8 cellular contexts compared by ENCODE assay signal in the genomic region with DNA sequence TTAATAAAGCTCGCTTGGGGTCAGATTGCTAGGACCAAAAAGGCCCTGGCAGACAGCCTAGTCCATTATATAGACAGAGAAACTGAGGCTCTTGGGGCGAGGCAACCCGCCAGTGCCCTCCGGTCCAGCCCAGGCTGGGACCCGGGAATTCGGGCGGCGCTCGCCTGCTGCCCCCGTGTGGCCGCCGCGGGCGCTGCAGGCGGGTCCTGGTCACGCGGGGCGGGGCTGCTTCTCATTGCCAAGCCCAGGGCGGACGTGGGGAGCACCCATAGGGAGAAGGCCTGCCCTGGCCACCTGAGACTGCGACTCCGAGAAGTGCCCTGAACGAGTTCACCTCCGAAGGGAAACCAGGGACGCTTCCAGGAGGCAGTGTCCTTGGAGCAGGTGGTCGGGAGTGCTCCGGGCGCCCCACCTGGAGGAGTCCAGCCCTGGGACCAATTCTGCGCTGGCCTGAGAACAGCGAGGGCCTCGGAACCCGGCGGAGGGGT. TPM values are rescaled to one million over a fixed set of nuclear protein-coding genes. Genes with fewer than 3 reads are reported as not detected.
DNase-seq lines count a peak whose midpoint lies in the region; ATAC-seq and TF ChIP-seq lines count a peak whose summit lies in the region.

No MANE protein-coding gene starts in this region.

- H3K79me2 ChIP-seq in PC-9 (ENCODE audit: low read depth) = no peaks in the 10 kb centered on the region
- H3K79me2 ChIP-seq in osteoblast (ENCODE audit: insufficient read depth, low read length) = no peaks in the 10 kb centered on the region

- POLR2A ChIA-PET in PC-9 (lab: Charles Lee; ENCODE audit: unreplicated experiment) = no interaction called here

- no peaks in the 10 kb centered on the region for H3K36me3 ChIP-seq in BE2C
- no peaks in the 10 kb centered on the region for H3K36me3 ChIP-seq in PC-9 (ENCODE audit: low read depth)
- no peaks in the 10 kb centered on the region for H3K36me3 ChIP-seq in osteoblast (ENCODE audit: insufficient read depth, low read length)
- H3K36me3 ChIP-seq in thoracic aorta = no peaks in the 10 kb centered on the region

- H3K4me1 ChIP-seq in BE2C = no peaks in the 10 kb centered on the region
- H3K4me1 ChIP-seq in PC-9 (replicated peaks; ENCODE audit: insufficient read depth) = peaks cover 8% of the 10 kb centered on the region
- H3K4me1 ChIP-seq in osteoblast (ENCODE audit: insufficient read depth, low read length) = peaks cover 4% of the 10 kb centered on the region
- no peaks in the 10 kb centered on the region for H3K4me1 ChIP-seq in thoracic aorta (ENCODE audit: control insufficient read depth in 1 of 2, low read depth in 2 of 2)

- no TSS peak for BruUV-seq in PC-9 (replicated peaks; lab: Mats Ljungman, UMichigan)

- no peak overlapping the region for H3K4me2 ChIP-seq in PC-9
- peak overlapping the region; percentile 13 for H3K4me2 ChIP-seq in osteoblast (ENCODE audit: insufficient read depth, low read length)

- no peak overlapping the region for H3K4me3 ChIP-seq in BE2C (ENCODE audit: low read depth, low read length)
- H3K4me3 ChIP-seq in PC-9 = no peak overlapping the region
- no peak overlapping the region for H3K4me3 ChIP-seq in fibroblast of villous mesenchyme (ENCODE audit: low read depth, low read length)
- H3K4me3 ChIP-seq in osteoblast (ENCODE audit: insufficient read depth, low read length) = no peak overlapping the region
- no peak overlapping the region for H3K4me3 ChIP-seq in thoracic aorta

- H3K9me2 ChIP-seq in PC-9 (ENCODE audit: insufficient read depth) = no peaks in the 10 kb centered on the region

- H4K20me1 ChIP-seq in PC-9 (ENCODE audit: insufficient read depth) (no peaks in the 10 kb centered on the region), osteoblast (ENCODE audit: insufficient read depth, low read length) (peaks cover 2% of the 10 kb centered on the region)

- H3K27me3 ChIP-seq in BE2C (no peaks in the 10 kb centered on the region), PC-9 (ENCODE audit: insufficient read depth, low read depth) (no peaks in the 10 kb centered on the region), osteoblast (ENCODE audit: insufficient read depth, low read length) (no peaks in the 10 kb centered on the region), thoracic aorta (replicated peaks; ENCODE audit: insufficient read depth) (no peaks in the 10 kb centered on the region)

- DNase-seq in BE2C (peak; percentile 73), PC-9 (peak; percentile 42 to 85), fibroblast of villous mesenchyme (ENCODE audit: low read depth) (peak; percentile 44), osteoblast (ENCODE audit: insufficient read length, low spot score, missing footprints) (peak; percentile 93), thoracic aorta (ENCODE audit: low spot score) (no peak), NCI-H128 (lab: John Stamatoyannopoulos, UW; ENCODE audit: unreplicated experiment) (no peak)
- DNase-seq in activated T-helper 1 cell treated with anti-CD3 and anti-CD28 coated beads, Interleukin-2, amount 50 U/mL, for 16 hours (ENCODE audit: low read depth in 1 of 2, low spot score in 1 of 2) = peak; percentile 52 to 55

- peaks cover 34% of the 10 kb centered on the region; the same call in 1 of the 2 replicates for H3F3A ChIP-seq in PC-9 (ENCODE audit: insufficient read depth, low read depth)

- peak; percentile 51 for ATAC-seq in GM21515 (IDR thresholded peaks at IDR 0.05; ENCODE audit: unreplicated experiment)
- no peak for ATAC-seq in thoracic aorta (ENCODE audit: insufficient number of reproducible peaks, low FRiP score, low read depth)

- peak; percentile 93 for TF ChIP-seq CTCF in BE2C (IDR thresholded peaks at IDR 0.05; ENCODE audit: low read depth, low read length)
- peak; percentile 100 for TF ChIP-seq CTCF in PC-9 (conservative IDR thresholded peaks at IDR 0.05)
- TF ChIP-seq CTCF in fibroblast of villous mesenchyme (IDR thresholded peaks at IDR 0.05; ENCODE audit: insufficient read depth, low read depth, low read length) = peak; percentile 94
- TF ChIP-seq CTCF in osteoblast (IDR thresholded peaks at IDR 0.05; ENCODE audit: extremely low read depth, low read depth, low read length) = peak; percentile 79
- TF ChIP-seq CTCF in thoracic aorta (IDR thresholded peaks at IDR 0.05) = peak; percentile 100

- H2AFZ ChIP-seq in PC-9 = no peak overlapping the region
- H2AFZ ChIP-seq in osteoblast (ENCODE audit: low read length) = peak overlapping the region; percentile 39

- H3K9me3 ChIP-seq in BE2C (no peaks in the 10 kb centered on the region), PC-9 (ENCODE audit: insufficient read depth, low read depth) (no peaks in the 10 kb centered on the region), osteoblast (ENCODE audit: low read depth, low read length) (no peaks in the 10 kb centered on the region), thoracic aorta (no peaks in the 10 kb centered on the region)

- CTCF ChIA-PET in PC-9 (lab: Charles Lee) = no interaction called here

- intact Hi-C loops in PC-9 (cut with micrococcal nuclease; ENCODE audit: unreplicated experiment) = loop anchor here (1.0 to 5.0 kb wide), 4 partner anchors 56 to 301 kb away; no protein-coding TSS in a partner anchor

- H3K27ac ChIP-seq in PC-9 (no peak overlapping the region), osteoblast (ENCODE audit: low read depth, low read length) (no peak overlapping the region), thoracic aorta (no peak overlapping the region)

RNA-seq across cellular contexts. Expression of a gene that starts 36.0 kb away (rescaled TPM):
- polyA plus RNA-seq in BE2C (2012; ENCODE audit: insufficient read depth, insufficient read length, low read depth) = 460 TPM
- total RNA-seq in PC-9 (2021) (331 and 348 TPM in 2 replicates), fibroblast of villous mesenchyme (145 and 161 TPM in 2 replicates), osteoblast (142 and 152 TPM in 2 replicates), thoracic aorta (100 to 1,000 TPM in 1 of 2 donors, 10 to 100 TPM in 1; 98.1 to 140 TPM)

Comparison
In these comparisons a context has a peak if more than half of its experiments do, and no peak if none do; other contexts are left out.
1. DNase-seq: peak in BE2C (single experiment), PC-9 (2 of 2), activated T-helper 1 cell treated with anti-CD3 and anti-CD28 coated beads, Interleukin-2, amount 50 U/mL, for 16 hours (2 of 2), fibroblast of villous mesenchyme (single experiment) and osteoblast (single experiment); none in thoracic aorta (single experiment) and NCI-H128 (single experiment).
2. Peak in every context shown above with its lines, with median percentiles within 50 percentile points of each other: CTCF ChIP-seq.